Comparison of ENCODE assay signal across 1 cellular context in the genomic region with DNA sequence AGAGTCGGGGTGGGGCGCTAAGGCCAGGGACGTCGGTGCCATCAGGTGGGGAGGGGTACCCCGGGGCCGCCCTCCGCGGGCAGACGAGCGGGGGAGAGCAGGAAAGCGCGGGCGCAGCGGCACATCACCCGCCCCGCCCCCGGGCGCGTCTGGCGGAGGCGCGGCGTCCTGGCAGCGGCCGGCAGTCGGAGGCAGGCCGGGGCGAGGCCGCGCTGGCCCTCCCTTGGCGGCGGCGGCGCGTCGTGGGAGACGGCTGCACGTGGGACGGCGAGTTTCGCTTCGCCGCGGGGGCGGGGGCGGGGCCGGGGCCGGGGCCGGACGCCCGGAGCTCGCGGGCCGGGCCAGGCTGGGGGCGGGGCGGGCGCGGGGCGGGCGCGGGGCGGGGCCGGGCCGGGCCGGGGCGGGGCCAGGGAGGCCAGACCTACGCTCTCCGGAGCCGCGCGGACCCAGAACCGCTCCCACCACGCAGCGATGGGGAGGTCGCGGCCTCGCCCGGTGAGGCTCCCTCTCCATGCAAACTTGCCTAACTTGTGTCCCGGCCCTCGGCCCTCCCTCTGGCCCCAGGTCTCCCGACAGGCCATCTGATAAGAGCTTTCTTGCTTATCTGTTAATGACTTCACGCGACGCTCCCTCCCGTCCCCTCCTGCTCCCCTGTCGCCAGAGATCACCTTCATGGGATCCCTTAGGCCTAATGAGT.
TF ChIP-seq lines count a peak whose summit lies in the region.

No MANE protein-coding gene starts in this region.

TF ChIP-seq in GM12878, 131 proteins besides CTCF, POLR2A, EP300 and RAD21:
- TF ChIP-seq IKZF1 (conservative IDR thresholded peaks at IDR 0.05) (peak; percentile 31; the same call in 1 of the 2 replicates), DPF2 (IDR thresholded peaks at IDR 0.05) (peak; percentile 53; the same call in 1 of the 2 replicates), SMARCA5 (IDR thresholded peaks at IDR 0.05) (0 out of 2 replicates have a peak, but pooled peaks have one; percentile 19), BHLHE40 (IDR thresholded peaks at IDR 0.05; ENCODE audit: borderline replicate concordance in 1 of 2, low read depth in 2 of 2, low read length in 1 of 2) (peak; percentile 64 to 87; a peak in 3 of 4 replicates), SMAD5 (IDR thresholded peaks at IDR 0.05; ENCODE audit: low read depth) (no peak), BCL11A (IDR thresholded peaks at IDR 0.05; ENCODE audit: low read depth, low read length) (no peak), USF1 (IDR thresholded peaks at IDR 0.05; ENCODE audit: borderline replicate concordance, extremely low read length, insufficient read depth, low read depth, low read length) (peak; percentile 30), NR2F1 (conservative IDR thresholded peaks at IDR 0.05) (no peak), YY1 (IDR thresholded peaks at IDR 0.05; ENCODE audit: low read depth, low read length) (0 out of 2 replicates have a peak, but pooled peaks have one; percentile 11), EGR1 (IDR thresholded peaks at IDR 0.05; ENCODE audit: borderline replicate concordance in 1 of 2, low read depth in 2 of 2, low read length in 2 of 2) (peak in 1 of 2 experiments; percentile 67; a peak in 1 of 3 replicates), BACH1 (IDR thresholded peaks at IDR 0.05; ENCODE audit: borderline replicate concordance) (0 out of 2 replicates have a peak, but pooled peaks have one; percentile 18)
- TF ChIP-seq, protein P1, sequence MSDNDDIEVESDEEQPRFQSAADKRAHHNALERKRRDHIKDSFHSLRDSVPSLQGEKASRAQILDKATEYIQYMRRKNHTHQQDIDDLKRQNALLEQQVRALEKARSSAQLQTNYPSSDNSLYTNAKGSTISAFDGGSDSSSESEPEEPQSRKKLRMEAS (IDR thresholded peaks at IDR 0.05; ENCODE audit: low read depth, low read length), result peak; percentile 39; the same call in 1 of the 2 replicates
TF ChIP-seq in GM12878: peak in this region for 9.
